1 cellular context compared by ENCODE assay signal in genomic region chr17:82494236-82495055, GRCh38.
TF ChIP-seq lines count a peak whose summit lies in the region.

No MANE protein-coding gene starts in this region.

TF ChIP-seq in HepG2, 621 proteins besides CTCF, POLR2A, EP300 and RAD21 (continued from another document and continues in another):
- TF ChIP-seq ZBTB40 (IDR thresholded peaks at IDR 0.05): no peak; the same call in 1 of the 2 replicates
- TF ChIP-seq ZBTB40 (CRISPR knock-in tag; IDR thresholded peaks at IDR 0.05): peak; percentile 88
- peak; percentile 97 for TF ChIP-seq TARDBP (CRISPR knock-in tag; IDR thresholded peaks at IDR 0.05)
- TF ChIP-seq ZNF557 (CRISPR knock-in tag; IDR thresholded peaks at IDR 0.05): no peak; the same call in 1 of the 2 replicates
- TF ChIP-seq, protein P1, sequence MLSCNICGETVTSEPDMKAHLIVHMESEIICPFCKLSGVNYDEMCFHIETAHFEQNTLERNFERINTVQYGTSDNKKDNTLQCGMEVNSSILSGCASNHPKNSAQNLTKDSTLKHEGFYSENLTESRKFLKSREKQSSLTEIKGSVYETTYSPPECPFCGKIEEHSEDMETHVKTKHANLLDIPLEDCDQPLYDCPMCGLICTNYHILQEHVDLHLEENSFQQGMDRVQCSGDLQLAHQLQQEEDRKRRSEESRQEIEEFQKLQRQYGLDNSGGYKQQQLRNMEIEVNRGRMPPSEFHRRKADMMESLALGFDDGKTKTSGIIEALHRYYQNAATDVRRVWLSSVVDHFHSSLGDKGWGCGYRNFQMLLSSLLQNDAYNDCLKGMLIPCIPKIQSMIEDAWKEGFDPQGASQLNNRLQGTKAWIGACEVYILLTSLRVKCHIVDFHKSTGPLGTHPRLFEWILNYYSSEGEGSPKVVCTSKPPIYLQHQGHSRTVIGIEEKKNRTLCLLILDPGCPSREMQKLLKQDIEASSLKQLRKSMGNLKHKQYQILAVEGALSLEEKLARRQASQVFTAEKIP (CRISPR knock-in tag; IDR thresholded peaks at IDR 0.05; ENCODE audit: borderline replicate concordance): no peak
- TF ChIP-seq, protein P2, sequence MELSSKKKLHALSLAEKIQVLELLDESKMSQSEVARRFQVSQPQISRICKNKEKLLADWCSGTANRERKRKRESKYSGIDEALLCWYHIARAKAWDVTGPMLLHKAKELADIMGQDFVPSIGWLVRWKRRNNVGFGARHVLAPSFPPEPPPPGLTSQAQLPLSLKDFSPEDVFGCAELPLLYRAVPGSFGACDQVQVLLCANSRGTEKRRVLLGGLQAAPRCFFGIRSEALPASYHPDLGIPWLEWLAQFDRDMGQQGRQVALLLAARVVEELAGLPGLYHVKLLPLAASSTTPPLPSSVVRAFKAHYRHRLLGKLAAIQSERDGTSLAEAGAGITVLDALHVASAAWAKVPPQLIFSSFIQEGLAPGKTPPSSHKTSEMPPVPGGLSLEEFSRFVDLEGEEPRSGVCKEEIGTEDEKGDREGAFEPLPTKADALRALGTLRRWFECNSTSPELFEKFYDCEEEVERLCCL (CRISPR knock-in tag; IDR thresholded peaks at IDR 0.05; ENCODE audit: borderline replicate concordance): peak; percentile 80; the same call in 1 of the 2 replicates
- peak; percentile 91 for TF ChIP-seq TGIF2 (CRISPR knock-in tag; IDR thresholded peaks at IDR 0.05)
- TF ChIP-seq MTA3 (CRISPR knock-in tag; IDR thresholded peaks at IDR 0.05): no peak
- TF ChIP-seq, protein P3, sequence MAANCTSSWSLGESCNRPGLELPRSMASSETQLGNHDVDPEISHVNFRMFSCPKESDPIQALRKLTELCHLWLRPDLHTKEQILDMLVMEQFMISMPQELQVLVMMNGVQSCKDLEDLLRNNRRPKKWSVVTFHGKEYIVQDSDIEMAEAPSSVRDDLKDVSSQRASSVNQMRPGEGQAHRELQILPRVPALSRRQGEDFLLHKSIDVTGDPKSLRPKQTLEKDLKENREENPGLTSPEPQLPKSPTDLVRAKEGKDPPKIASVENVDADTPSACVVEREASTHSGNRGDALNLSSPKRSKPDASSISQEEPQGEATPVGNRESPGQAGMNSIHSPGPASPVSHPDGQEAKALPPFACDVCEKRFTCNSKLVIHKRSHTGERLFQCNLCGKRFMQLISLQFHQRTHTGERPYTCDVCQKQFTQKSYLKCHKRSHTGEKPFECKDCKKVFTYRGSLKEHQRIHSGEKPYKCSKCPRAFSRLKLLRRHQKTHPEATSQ (CRISPR knock-in tag; IDR thresholded peaks at IDR 0.05; ENCODE audit: borderline replicate concordance): peak; percentile 36; the same call in 1 of the 2 replicates
- TF ChIP-seq, protein P4, sequence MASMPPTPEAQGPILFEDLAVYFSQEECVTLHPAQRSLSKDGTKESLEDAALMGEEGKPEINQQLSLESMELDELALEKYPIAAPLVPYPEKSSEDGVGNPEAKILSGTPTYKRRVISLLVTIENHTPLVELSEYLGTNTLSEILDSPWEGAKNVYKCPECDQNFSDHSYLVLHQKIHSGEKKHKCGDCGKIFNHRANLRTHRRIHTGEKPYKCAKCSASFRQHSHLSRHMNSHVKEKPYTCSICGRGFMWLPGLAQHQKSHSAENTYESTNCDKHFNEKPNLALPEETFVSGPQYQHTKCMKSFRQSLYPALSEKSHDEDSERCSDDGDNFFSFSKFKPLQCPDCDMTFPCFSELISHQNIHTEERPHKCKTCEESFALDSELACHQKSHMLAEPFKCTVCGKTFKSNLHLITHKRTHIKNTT (CRISPR knock-in tag; IDR thresholded peaks at IDR 0.05): no peak
- TF ChIP-seq IRF2 (CRISPR knock-in tag; IDR thresholded peaks at IDR 0.05): peak; percentile 85; the same call in 1 of the 2 replicates
- peak; percentile 25; the same call in 1 of the 2 replicates for TF ChIP-seq ZNF232 (CRISPR knock-in tag; IDR thresholded peaks at IDR 0.05; ENCODE audit: borderline replicate concordance)
- TF ChIP-seq GMEB1 (CRISPR knock-in tag; IDR thresholded peaks at IDR 0.05; ENCODE audit: borderline replicate concordance): peak; percentile 70; the same call in 1 of the 2 replicates
- no peak for TF ChIP-seq HNRNPK (IDR thresholded peaks at IDR 0.05; ENCODE audit: low read depth, low read length, poor library complexity, severe bottlenecking)
- no peak for TF ChIP-seq MAZ (IDR thresholded peaks at IDR 0.05; ENCODE audit: borderline replicate concordance, low read depth, low read length)
- TF ChIP-seq MAZ (CRISPR knock-in tag; IDR thresholded peaks at IDR 0.05; ENCODE audit: low read depth): peak; percentile 98
- TF ChIP-seq, protein P5, sequence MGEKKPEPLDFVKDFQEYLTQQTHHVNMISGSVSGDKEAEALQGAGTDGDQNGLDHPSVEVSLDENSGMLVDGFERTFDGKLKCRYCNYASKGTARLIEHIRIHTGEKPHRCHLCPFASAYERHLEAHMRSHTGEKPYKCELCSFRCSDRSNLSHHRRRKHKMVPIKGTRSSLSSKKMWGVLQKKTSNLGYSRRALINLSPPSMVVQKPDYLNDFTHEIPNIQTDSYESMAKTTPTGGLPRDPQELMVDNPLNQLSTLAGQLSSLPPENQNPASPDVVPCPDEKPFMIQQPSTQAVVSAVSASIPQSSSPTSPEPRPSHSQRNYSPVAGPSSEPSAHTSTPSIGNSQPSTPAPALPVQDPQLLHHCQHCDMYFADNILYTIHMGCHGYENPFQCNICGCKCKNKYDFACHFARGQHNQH (CRISPR knock-in tag; IDR thresholded peaks at IDR 0.05): peak; percentile 95
- peak; percentile 92 for TF ChIP-seq ARNT2 (CRISPR knock-in tag; IDR thresholded peaks at IDR 0.05; ENCODE audit: low read depth)
- TF ChIP-seq ETS1 (CRISPR knock-in tag; IDR thresholded peaks at IDR 0.05): peak; percentile 81; the same call in 1 of the 2 replicates
- TF ChIP-seq ZC3H13 (CRISPR knock-in tag; IDR thresholded peaks at IDR 0.05): no peak; the same call in 1 of the 2 replicates
- peak; percentile 76 for TF ChIP-seq RCOR2 (CRISPR knock-in tag; IDR thresholded peaks at IDR 0.05)
- TF ChIP-seq ZSCAN21 (CRISPR knock-in tag; IDR thresholded peaks at IDR 0.05; ENCODE audit: borderline replicate concordance): peak; percentile 91
- TF ChIP-seq ZBTB1 (CRISPR knock-in tag; IDR thresholded peaks at IDR 0.05; ENCODE audit: borderline replicate concordance): no peak
- TF ChIP-seq DDIT3 (CRISPR knock-in tag; IDR thresholded peaks at IDR 0.05): no peak
- peak; percentile 36; the same call in 1 of the 2 replicates for TF ChIP-seq EEA1 (CRISPR knock-in tag; IDR thresholded peaks at IDR 0.05; ENCODE audit: borderline replicate concordance)
- TF ChIP-seq CENPBD1 (CRISPR knock-in tag; IDR thresholded peaks at IDR 0.05; ENCODE audit: borderline replicate concordance, low read depth): no peak
- TF ChIP-seq ZNF350 (CRISPR knock-in tag; IDR thresholded peaks at IDR 0.05; ENCODE audit: borderline replicate concordance, low read depth): peak; percentile 100
- 0 out of 2 replicates have a peak, but pooled peaks have one; percentile 46 for TF ChIP-seq BCL3 (CRISPR knock-in tag; IDR thresholded peaks at IDR 0.05)
- TF ChIP-seq POLR2G (IDR thresholded peaks at IDR 0.05; ENCODE audit: low read depth, low read length): no peak
- TF ChIP-seq SCMH1 (CRISPR knock-in tag; IDR thresholded peaks at IDR 0.05; ENCODE audit: borderline replicate concordance): no peak
- TF ChIP-seq, protein P6, sequence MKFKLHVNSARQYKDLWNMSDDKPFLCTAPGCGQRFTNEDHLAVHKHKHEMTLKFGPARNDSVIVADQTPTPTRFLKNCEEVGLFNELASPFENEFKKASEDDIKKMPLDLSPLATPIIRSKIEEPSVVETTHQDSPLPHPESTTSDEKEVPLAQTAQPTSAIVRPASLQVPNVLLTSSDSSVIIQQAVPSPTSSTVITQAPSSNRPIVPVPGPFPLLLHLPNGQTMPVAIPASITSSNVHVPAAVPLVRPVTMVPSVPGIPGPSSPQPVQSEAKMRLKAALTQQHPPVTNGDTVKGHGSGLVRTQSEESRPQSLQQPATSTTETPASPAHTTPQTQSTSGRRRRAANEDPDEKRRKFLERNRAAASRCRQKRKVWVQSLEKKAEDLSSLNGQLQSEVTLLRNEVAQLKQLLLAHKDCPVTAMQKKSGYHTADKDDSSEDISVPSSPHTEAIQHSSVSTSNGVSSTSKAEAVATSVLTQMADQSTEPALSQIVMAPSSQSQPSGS (CRISPR knock-in tag; IDR thresholded peaks at IDR 0.05): peak; percentile 82
